In the genomic region with DNA sequence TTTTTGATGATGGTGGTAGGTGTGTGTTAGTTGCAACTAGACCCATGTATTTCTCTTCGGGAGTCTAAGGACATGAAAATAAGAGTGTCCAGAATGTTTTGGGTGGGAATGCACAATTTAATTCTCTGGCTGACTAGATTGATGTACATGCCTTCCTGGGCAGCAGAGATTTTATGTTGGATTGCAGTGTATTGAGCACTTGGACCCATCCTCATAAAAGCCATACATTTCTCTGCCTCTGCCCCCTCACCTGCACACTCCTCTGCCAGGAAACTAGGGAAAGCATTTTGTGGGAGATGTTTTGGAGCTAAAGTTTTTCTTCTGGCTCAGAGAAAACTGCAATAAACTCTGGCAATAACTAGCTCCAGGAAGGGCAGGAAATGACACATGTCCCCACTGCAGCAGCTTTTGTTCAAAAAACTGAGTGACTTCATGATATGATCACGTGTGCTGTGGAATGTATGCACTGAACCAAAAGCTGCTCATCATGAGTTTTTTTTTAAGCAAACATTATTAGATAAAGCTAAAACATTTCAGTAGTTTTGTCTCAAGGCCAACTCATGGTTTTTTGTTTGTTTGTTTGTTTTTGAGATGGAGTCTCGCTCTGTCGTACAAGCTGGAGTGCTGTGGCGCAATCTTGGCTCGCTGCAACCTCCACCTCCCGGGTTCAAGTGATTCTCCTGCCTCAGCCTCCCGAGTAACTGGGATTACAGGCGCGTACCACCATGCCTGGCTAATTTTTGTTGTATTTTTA, we compare ENCODE assay signal across 1 cellular context.
TF ChIP-seq lines count a peak whose summit lies in the region.

No MANE protein-coding gene starts in this region.

TF ChIP-seq in HCT116, 20 proteins besides CTCF, POLR2A, EP300 and RAD21 (continued from another document):
- TF ChIP-seq, protein P1, sequence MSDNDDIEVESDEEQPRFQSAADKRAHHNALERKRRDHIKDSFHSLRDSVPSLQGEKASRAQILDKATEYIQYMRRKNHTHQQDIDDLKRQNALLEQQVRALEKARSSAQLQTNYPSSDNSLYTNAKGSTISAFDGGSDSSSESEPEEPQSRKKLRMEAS (IDR thresholded peaks at IDR 0.05), result peak; percentile 65
